ENCODE assay signal across 16 cellular contexts in genomic region chr22:33553493-33553892, GRCh38.
A peak's percentile ranks its signal among the peaks of the same experiment; 100 is the strongest.
DNase-seq lines count a peak whose midpoint lies in the region; ATAC-seq lines count a peak whose summit lies in the region.
"Had no signal": no experiment of that assay in that cellular context is flagged by ENCODE, and none has a peak within 500 bp of the region (broad histone marks: within the 10 kb centered on the region; RNA-seq: fewer than 3 reads in every experiment).

No MANE protein-coding gene starts in this region.

- H3K4me3 ChIP-seq in BLaER1 treated with 17β-estradiol and CSF1 and Interleukin-3, amounts not matched to agents 10 nM and 100 nM: peak overlapping the region in 4 of 10 experiments; percentile 8 to 38 (median 22); a peak in 4 of 20 replicates
- H3K4me3 ChIP-seq in neuronal stem cell (ENCODE audit: low read length in 2 of 2): no peak overlapping the region
- H3K4me3 ChIP-seq: HAP-1 had no signal

- peaks cover 7% of the 10 kb centered on the region for H3K9me3 Mint-ChIP-seq in activated T-helper 17 cell treated with anti-CD3 and anti-CD28 coated beads, Interleukin-2, amount 50 U/mL, for 72 hours
- H3K9me3 Mint-ChIP-seq in immature natural killer cell: peaks cover 0 to 3% (median 0%) of the 10 kb centered on the region in 6 donors
- H3K9me3 Mint-ChIP-seq in activated CD4-positive, alpha-beta memory T cell treated with anti-CD3 and anti-CD28 coated beads for 36 hours: peaks cover 8% of the 10 kb centered on the region

- H3K27me3 ChIP-seq in BLaER1 treated with 17β-estradiol and CSF1 and Interleukin-3, amounts not matched to agents 10 nM and 100 nM: no peaks in the 10 kb centered on the region
- H3K27me3 ChIP-seq in neuronal stem cell (ENCODE audit: control insufficient read depth in 3 of 3, insufficient read depth in 3 of 3, low read depth in 1 of 3, low read length in 3 of 3): no peaks in the 10 kb centered on the region
- H3K27me3 ChIP-seq: BE2C had no signal

- no peaks in the 10 kb centered on the region for H3K4me1 Mint-ChIP-seq in activated T-helper 17 cell treated with anti-CD3 and anti-CD28 coated beads, Interleukin-2, amount 50 U/mL, for 72 hours
- peaks cover 20 to 42% of the 10 kb centered on the region in 2 donors for H3K4me1 Mint-ChIP-seq in immature natural killer cell
- no peaks in the 10 kb centered on the region for H3K4me1 Mint-ChIP-seq in activated CD4-positive, alpha-beta memory T cell treated with anti-CD3 and anti-CD28 coated beads for 36 hours (ENCODE audit: low read depth)
- H3K4me1 Mint-ChIP-seq: CD14-positive monocyte; CD4-positive, alpha-beta memory T cell had no signal

- no peak overlapping the region for H3K4me3 Mint-ChIP-seq in activated T-helper 17 cell treated with anti-CD3 and anti-CD28 coated beads, Interleukin-2, amount 50 U/mL, for 72 hours
- H3K4me3 Mint-ChIP-seq in immature natural killer cell: peak overlapping the region in 4 of 5 donors; percentile 24 to 33 (median 30)
- H3K4me3 Mint-ChIP-seq in activated CD4-positive, alpha-beta memory T cell treated with anti-CD3 and anti-CD28 coated beads for 36 hours: no peak overlapping the region
- H3K4me3 Mint-ChIP-seq: CD14-positive monocyte; CD4-positive, alpha-beta memory T cell had no signal

- no peaks in the 10 kb centered on the region for H3K36me3 Mint-ChIP-seq in activated T-helper 17 cell treated with anti-CD3 and anti-CD28 coated beads, Interleukin-2, amount 50 U/mL, for 72 hours (ENCODE audit: low read depth)
- peaks cover 0 to 4% (median 0%) of the 10 kb centered on the region in 3 donors for H3K36me3 Mint-ChIP-seq in immature natural killer cell
- no peaks in the 10 kb centered on the region for H3K36me3 Mint-ChIP-seq in activated CD4-positive, alpha-beta memory T cell treated with anti-CD3 and anti-CD28 coated beads for 36 hours
- H3K36me3 Mint-ChIP-seq: CD14-positive monocyte; CD4-positive, alpha-beta memory T cell had no signal

- H3K27me3 Mint-ChIP-seq in activated T-helper 17 cell treated with anti-CD3 and anti-CD28 coated beads, Interleukin-2, amount 50 U/mL, for 72 hours: no peaks in the 10 kb centered on the region
- peaks cover 0 to 4% (median 2%) of the 10 kb centered on the region in 3 donors for H3K27me3 Mint-ChIP-seq in immature natural killer cell (ENCODE audit: low read depth in 3 of 3)
- no peaks in the 10 kb centered on the region for H3K27me3 Mint-ChIP-seq in activated CD4-positive, alpha-beta memory T cell treated with anti-CD3 and anti-CD28 coated beads for 36 hours
- H3K27me3 Mint-ChIP-seq: CD4-positive, alpha-beta memory T cell had no signal

- POLR2A ChIA-PET in activated CD4-positive, alpha-beta memory T cell treated with anti-CD3 and anti-CD28 coated beads for 36 hours (lab: Charles Lee): interaction anchor here (0.6 kb wide), 1 partner anchor 12 kb away, joined by 3 read pairs; no protein-coding TSS in a partner anchor

- peak overlapping the region in 9 of 11 experiments; percentile 7 to 78 (median 64); a peak in 15 of 22 replicates for H3K27ac ChIP-seq in BLaER1 treated with 17β-estradiol and CSF1 and Interleukin-3, amounts not matched to agents 10 nM and 100 nM
- no peak overlapping the region for H3K27ac ChIP-seq in neuronal stem cell (replicated peaks; ENCODE audit: low read length)
- H3K27ac ChIP-seq: HL-60 had no signal

- H3K23ac ChIP-seq in neuronal stem cell (ENCODE audit: low read depth, low read length, poor library complexity): no peak overlapping the region

- peak overlapping the region; percentile 10 to 93 (median 69) for H3K4me2 ChIP-seq in BLaER1 treated with 17β-estradiol and CSF1 and Interleukin-3, amounts not matched to agents 10 nM and 100 nM
- H3K4me2 ChIP-seq in neuronal stem cell (ENCODE audit: insufficient read depth, low read length, poor library complexity, severe bottlenecking): no peak overlapping the region

- peak overlapping the region in 4 of 11 experiments; percentile 19 to 52 (median 48); a peak in 4 of 22 replicates for H3K9ac ChIP-seq in BLaER1 treated with 17β-estradiol and CSF1 and Interleukin-3, amounts not matched to agents 10 nM and 100 nM
- H3K9ac ChIP-seq in neuronal stem cell (ENCODE audit: low read depth, low read length, poor library complexity): no peak overlapping the region

- peaks cover 0 to 50% (median 20%) of the 10 kb centered on the region in 11 experiments; a peak in 15 of 22 replicates for H3K36me3 ChIP-seq in BLaER1 treated with 17β-estradiol and CSF1 and Interleukin-3, amounts not matched to agents 10 nM and 100 nM
- no peaks in the 10 kb centered on the region for H3K36me3 ChIP-seq in neuronal stem cell (replicated peaks in 1 of 2; ENCODE audit: control insufficient read depth in 2 of 2, insufficient read depth in 2 of 2, low read length in 2 of 2)
- H3K36me3 ChIP-seq: BE2C, HAP-1 had no signal

- H3K4ac ChIP-seq in neuronal stem cell (ENCODE audit: low read length): no peak overlapping the region

- peaks cover 10 to 58% (median 22%) of the 10 kb centered on the region in 10 experiments for H3K4me1 ChIP-seq in BLaER1 treated with 17β-estradiol and CSF1 and Interleukin-3, amounts not matched to agents 10 nM and 100 nM
- no peaks in the 10 kb centered on the region for H3K4me1 ChIP-seq in neuronal stem cell (ENCODE audit: control insufficient read depth in 2 of 2, insufficient read depth in 1 of 2, low read depth in 1 of 2, low read length in 2 of 2)
- H3K4me1 ChIP-seq: BE2C had no signal

- no peak overlapping the region for H2AK5ac ChIP-seq in neuronal stem cell (ENCODE audit: low read depth, low read length)

- DNase-seq in immature natural killer cell: peak; percentile 29 to 52 (median 38)
- DNase-seq in neuronal stem cell (ENCODE audit: low spot score): no peak
- no peak for DNase-seq in activated CD4-positive, alpha-beta memory T cell treated with anti-CD3 and anti-CD28 coated beads for 36 hours
- DNase-seq: ACHN; BE2C; CD4-positive, alpha-beta memory T cell; DMS153; DMS79; GDM1 had no signal

- H4K91ac ChIP-seq in neuronal stem cell (ENCODE audit: low read depth, low read length, poor library complexity): no peak overlapping the region

- intact Hi-C loops in activated CD4-positive, alpha-beta memory T cell treated with anti-CD3 and anti-CD28 coated beads for 36 hours (cut with micrococcal nuclease): no loop called here

- H4K8ac ChIP-seq in neuronal stem cell (ENCODE audit: low read depth, low read length): no peak overlapping the region

- CTCF ChIA-PET in activated CD4-positive, alpha-beta memory T cell treated with anti-CD3 and anti-CD28 coated beads for 36 hours (lab: Charles Lee): interaction anchor here (0.6 kb wide), 1 partner anchor 143 kb away, joined by 3 read pairs; no protein-coding TSS in a partner anchor

- peaks cover 0 to 22% (median 14%) of the 10 kb centered on the region in 11 experiments; a peak in 12 of 22 replicates for H3K9me3 ChIP-seq in BLaER1 treated with 17β-estradiol and CSF1 and Interleukin-3, amounts not matched to agents 10 nM and 100 nM (replicated peaks in 1 of 11)
- H3K9me3 ChIP-seq in neuronal stem cell (replicated peaks in 1 of 2; ENCODE audit: control insufficient read depth in 2 of 2, insufficient read depth in 1 of 2, low read depth in 1 of 2, low read length in 2 of 2): no peaks in the 10 kb centered on the region
- H3K9me3 ChIP-seq: BE2C, HAP-1 had no signal

- no peak overlapping the region for H2BK15ac ChIP-seq in neuronal stem cell (ENCODE audit: low read length)

- H2AFZ ChIP-seq in neuronal stem cell (ENCODE audit: low read length): no peak overlapping the region

- H2BK12ac ChIP-seq in neuronal stem cell (ENCODE audit: low read length): no peak overlapping the region

- H3K18ac ChIP-seq in neuronal stem cell (ENCODE audit: low read length): peak overlapping the region; percentile 9

- ATAC-seq in activated T-helper 17 cell treated with anti-CD3 and anti-CD28 coated beads, Interleukin-2, amount 50 U/mL, for 72 hours (replicated peaks): peak; percentile 19
- ATAC-seq in HG03196 (IDR thresholded peaks at IDR 0.05; ENCODE audit: unreplicated experiment): no peak
- no peak for ATAC-seq in GM18520 (IDR thresholded peaks at IDR 0.05; ENCODE audit: unreplicated experiment)

- no peak overlapping the region for H3K27ac Mint-ChIP-seq in activated T-helper 17 cell treated with anti-CD3 and anti-CD28 coated beads, Interleukin-2, amount 50 U/mL, for 72 hours
- H3K27ac Mint-ChIP-seq in immature natural killer cell: no peak overlapping the region
- no peak overlapping the region for H3K27ac Mint-ChIP-seq in activated CD4-positive, alpha-beta memory T cell treated with anti-CD3 and anti-CD28 coated beads for 36 hours
- H3K27ac Mint-ChIP-seq: CD14-positive monocyte; CD4-positive, alpha-beta memory T cell had no signal

- no CpG with 5 or more reads among the region's 5 CpGs for WGBS in neuronal stem cell (ENCODE audit: extremely low coverage in 2 of 2, insufficient read length in 2 of 2, insufficient replicate concordance in 1 of 2), 2 donors

- H3K14ac ChIP-seq in neuronal stem cell (ENCODE audit: low read length): no peak overlapping the region

- no peak overlapping the region for H2BK5ac ChIP-seq in neuronal stem cell (ENCODE audit: low read length)

- no peaks in the 10 kb centered on the region for H4K20me1 ChIP-seq in BLaER1 treated with 17β-estradiol and CSF1 and Interleukin-3, amounts not matched to agents 10 nM and 100 nM

- H2BK120ac ChIP-seq in neuronal stem cell (ENCODE audit: low read depth, low read length): no peak overlapping the region

- no peaks in the 10 kb centered on the region for H3K79me1 ChIP-seq in neuronal stem cell (ENCODE audit: low read depth, low read length)

Comparison
In these comparisons a context has a peak if more than half of its experiments do, and no peak if none do; other contexts are left out.
1. H3K4me3 Mint-ChIP-seq: peak in immature natural killer cell (4 of 5); none in activated T-helper 17 cell treated with anti-CD3 and anti-CD28 coated beads, Interleukin-2, amount 50 U/mL, for 72 hours (single experiment) and activated CD4-positive, alpha-beta memory T cell treated with anti-CD3 and anti-CD28 coated beads for 36 hours (single experiment).
2. DNase-seq: peak in immature natural killer cell (3 of 3); none in neuronal stem cell (single experiment) and activated CD4-positive, alpha-beta memory T cell treated with anti-CD3 and anti-CD28 coated beads for 36 hours (single experiment).